12 cellular contexts compared by ENCODE assay signal in genomic region chr7:134831862-134832261, GRCh38. TPM values are rescaled to one million over a fixed set of nuclear protein-coding genes. Genes with fewer than 3 reads are reported as not detected.
DNase-seq lines count a peak whose midpoint lies in the region; ATAC-seq and TF ChIP-seq lines count a peak whose summit lies in the region.
"Had no signal": no experiment of that assay in that cellular context is flagged by ENCODE, and none has a peak within 500 bp of the region (broad histone marks: within the 10 kb centered on the region; RNA-seq: fewer than 3 reads in every experiment).

No MANE protein-coding gene starts in this region.

- no peaks in the 10 kb centered on the region for H3K4me1 Mint-ChIP-seq in stimulated activated naive CD8-positive, alpha-beta T cell treated with anti-CD3 and anti-CD28 coated beads, Interleukin-15, amount 100 ng/mL, for 72 hours
- peaks cover 83% of the 10 kb centered on the region for H3K4me1 Mint-ChIP-seq in osteocyte (ENCODE audit: unreplicated experiment)
- no peaks in the 10 kb centered on the region for H3K4me1 Mint-ChIP-seq in T-helper 2 cell treated with Interferon-gamma antibody and Interleukin-4, amounts not matched to agents 5 μg/mL and 100 μg/mL, for 36 hours (ENCODE audit: low read depth)

- no peaks in the 10 kb centered on the region for H3K9me3 Mint-ChIP-seq in stimulated activated naive CD8-positive, alpha-beta T cell treated with anti-CD3 and anti-CD28 coated beads, Interleukin-15, amount 100 ng/mL, for 72 hours
- no peaks in the 10 kb centered on the region for H3K9me3 Mint-ChIP-seq in osteocyte (ENCODE audit: unreplicated experiment)
- no peaks in the 10 kb centered on the region for H3K9me3 Mint-ChIP-seq in T-helper 2 cell treated with Interferon-gamma antibody and Interleukin-4, amounts not matched to agents 5 μg/mL and 100 μg/mL, for 36 hours

- peaks cover 52% of the 10 kb centered on the region for H3K36me3 Mint-ChIP-seq in osteocyte (ENCODE audit: unreplicated experiment)
- no peaks in the 10 kb centered on the region for H3K36me3 Mint-ChIP-seq in T-helper 2 cell treated with Interferon-gamma antibody and Interleukin-4, amounts not matched to agents 5 μg/mL and 100 μg/mL, for 36 hours (ENCODE audit: low read depth)

- H3K27ac Mint-ChIP-seq in stimulated activated naive CD8-positive, alpha-beta T cell treated with anti-CD3 and anti-CD28 coated beads, Interleukin-15, amount 100 ng/mL, for 72 hours, result peak overlapping the region in 1 of 2 donors; percentile 90
- peak overlapping the region; percentile 58 for H3K27ac Mint-ChIP-seq in osteocyte (ENCODE audit: unreplicated experiment)
- no peak overlapping the region for H3K27ac Mint-ChIP-seq in T-helper 2 cell treated with Interferon-gamma antibody and Interleukin-4, amounts not matched to agents 5 μg/mL and 100 μg/mL, for 36 hours

- ATAC-seq in stimulated activated naive CD8-positive, alpha-beta T cell treated with anti-CD3 and anti-CD28 coated beads, Interleukin-15, amount 100 ng/mL, for 72 hours, result no peak
- ATAC-seq in stimulated activated naive CD8-positive, alpha-beta T cell treated with anti-CD3 and anti-CD28 coated beads, Interleukin-15, Interleukin-2, amounts not matched to agents 100 U/mL and 50 U/mL, for 24 hours, result no peak
- peak in 2 of 4 donors; percentile 10 to 12 for ATAC-seq in heart left ventricle
- ATAC-seq in aorta (ENCODE audit: low FRiP score), result peak; percentile 63
- no peak for ATAC-seq in HG03432 (IDR thresholded peaks at IDR 0.05; ENCODE audit: unreplicated experiment)

- WGBS in heart left ventricle, 4 donors, result 55 to 67% (median 59%) methylated on average over 15 of the region's 15 CpGs
- WGBS in aorta, 2 donors, result 4 to 15% methylated on average over 15 of the region's 15 CpGs

- H3K4me3 ChIP-seq in heart left ventricle, result peak overlapping the region in 6 of 12 donors; percentile 7 to 35 (median 21)
- no peak overlapping the region for H3K4me3 ChIP-seq in aorta (ENCODE audit: low read length in 2 of 2)
- H3K4me3 ChIP-seq: PC-9 had no signal

- no peak for TF ChIP-seq CTCF in heart left ventricle (IDR thresholded peaks at IDR 0.05)
- no peak for TF ChIP-seq CTCF in osteocyte (IDR thresholded peaks at IDR 0.05)

- TF ChIP-seq POLR2A in heart left ventricle (IDR thresholded peaks at IDR 0.05), result no peak

- H3K36me3 ChIP-seq in heart left ventricle (peaks cover 0 to 8% (median 0%) of the 10 kb centered on the region in 9 donors), aorta (ENCODE audit: control insufficient read depth in 1 of 2, insufficient read depth in 2 of 2, low read length in 1 of 2) (peaks cover 0 to 2% of the 10 kb centered on the region in 2 donors)
- H3K36me3 ChIP-seq: BE2C had no signal

- H3K27me3 ChIP-seq in heart left ventricle (no peaks in the 10 kb centered on the region), aorta (ENCODE audit: control insufficient read depth in 1 of 2, insufficient read depth in 2 of 2, low read length in 1 of 2) (no peaks in the 10 kb centered on the region)
- H3K27me3 ChIP-seq: BE2C had no signal

- peaks cover 0 to 94% (median 55%) of the 10 kb centered on the region in 12 donors for H3K4me1 ChIP-seq in heart left ventricle
- peaks cover 8 to 19% of the 10 kb centered on the region in 2 donors for H3K4me1 ChIP-seq in aorta (ENCODE audit: control insufficient read depth in 1 of 2, insufficient read depth in 2 of 2, low read length in 2 of 2)

- H3K27ac ChIP-seq in heart left ventricle (peak overlapping the region in 10 of 12 donors; percentile 28 to 87 (median 58)), aorta (ENCODE audit: low read depth in 1 of 2, low read length in 2 of 2) (peak overlapping the region; percentile 82 to 88)
- H3K27ac ChIP-seq: PC-9 had no signal

- intact Hi-C loops in heart left ventricle (cut with DNase I), result loop anchor here in 4 of 10 donors (10.0 kb wide), 3 partner anchors 47 to 137 kb away; no protein-coding TSS in a partner anchor
- intact Hi-C loops in aorta (cut with DNase I), result no loop called here

- H3K9me3 ChIP-seq in heart left ventricle (no peaks in the 10 kb centered on the region), aorta (ENCODE audit: control insufficient read depth, low read length) (no peaks in the 10 kb centered on the region)
- H3K9me3 ChIP-seq: BE2C had no signal

- peak overlapping the region; percentile 13 to 76 for H3K4me3 Mint-ChIP-seq in stimulated activated naive CD8-positive, alpha-beta T cell treated with anti-CD3 and anti-CD28 coated beads, Interleukin-15, amount 100 ng/mL, for 72 hours
- no peak overlapping the region for H3K4me3 Mint-ChIP-seq in osteocyte (ENCODE audit: unreplicated experiment)
- H3K4me3 Mint-ChIP-seq in T-helper 2 cell treated with Interferon-gamma antibody and Interleukin-4, amounts not matched to agents 5 μg/mL and 100 μg/mL, for 36 hours, result no peak overlapping the region

- no peaks in the 10 kb centered on the region for H3K27me3 Mint-ChIP-seq in stimulated activated naive CD8-positive, alpha-beta T cell treated with anti-CD3 and anti-CD28 coated beads, Interleukin-15, amount 100 ng/mL, for 72 hours
- H3K27me3 Mint-ChIP-seq in osteocyte (ENCODE audit: unreplicated experiment), result no peaks in the 10 kb centered on the region
- H3K27me3 Mint-ChIP-seq in T-helper 2 cell treated with Interferon-gamma antibody and Interleukin-4, amounts not matched to agents 5 μg/mL and 100 μg/mL, for 36 hours (ENCODE audit: low read depth), result no peaks in the 10 kb centered on the region

- no peak for DNase-seq in stimulated activated naive CD8-positive, alpha-beta T cell treated with anti-CD3 and anti-CD28 coated beads, Interleukin-15, amount 100 ng/mL, for 72 hours
- DNase-seq in stimulated activated naive CD8-positive, alpha-beta T cell treated with anti-CD3 and anti-CD28 coated beads, Interleukin-15, Interleukin-2, amounts not matched to agents 100 U/mL and 50 U/mL, for 24 hours, result no peak
- DNase-seq in heart left ventricle (peak in 4 of 5 donors; percentile 27 to 68 (median 46)), osteocyte (ENCODE audit: extremely low spot score, unreplicated experiment) (no peak), aorta (peak; percentile 57 to 82), SK-N-DZ (ENCODE audit: low spot score) (no peak)
- DNase-seq in T-helper 2 cell treated with Interferon-gamma antibody and Interleukin-4, amounts not matched to agents 5 μg/mL and 100 μg/mL, for 36 hours (ENCODE audit: low spot score), result no peak
- DNase-seq: BE2C, NCI-H345, PC-9, retina had no signal

RNA-seq across cellular contexts. Expression of gene CALD1, which starts 52.4 kb away (rescaled TPM):
- total RNA-seq in heart left ventricle (100 to 1,000 TPM in 8 of 9 donors, 10 to 100 TPM in 1; 89.6 to 186 (median 130) TPM), osteocyte (781 and 807 TPM in 2 replicates), aorta (1,000 to 10,000 TPM; 1,102 to 1,700 TPM)
- polyA plus RNA-seq in heart left ventricle (100 to 1,000 TPM in 1 of 2 donors, 10 to 100 TPM in 1; 95.1 to 104 TPM), aorta (1,000 to 10,000 TPM in 1 of 2 donors, 100 to 1,000 TPM in 1; 658 to 1,235 TPM)
- 16.3 and 19.1 TPM in 2 replicates for polyA plus RNA-seq in SK-N-DZ (2014; cell fraction: cytosol; rRNA removed)
- polyA plus RNA-seq in SK-N-DZ (2014; cell fraction: nucleus; rRNA removed), result 19.3 and 21.5 TPM in 2 replicates

Comparison
In these comparisons a context has a peak if more than half of its experiments do, and no peak if none do; other contexts are left out.
1. DNase-seq: peak in heart left ventricle (4 of 5) and aorta (2 of 2); none in stimulated activated naive CD8-positive, alpha-beta T cell treated with anti-CD3 and anti-CD28 coated beads, Interleukin-15, amount 100 ng/mL, for 72 hours (0 of 2), stimulated activated naive CD8-positive, alpha-beta T cell treated with anti-CD3 and anti-CD28 coated beads, Interleukin-15, Interleukin-2, amounts not matched to agents 100 U/mL and 50 U/mL, for 24 hours (single experiment), osteocyte (single experiment), SK-N-DZ (single experiment) and T-helper 2 cell treated with Interferon-gamma antibody and Interleukin-4, amounts not matched to agents 5 μg/mL and 100 μg/mL, for 36 hours (single experiment).
2. H3K4me3 Mint-ChIP-seq: peak in stimulated activated naive CD8-positive, alpha-beta T cell treated with anti-CD3 and anti-CD28 coated beads, Interleukin-15, amount 100 ng/mL, for 72 hours (2 of 2); none in osteocyte (single experiment) and T-helper 2 cell treated with Interferon-gamma antibody and Interleukin-4, amounts not matched to agents 5 μg/mL and 100 μg/mL, for 36 hours (single experiment).